1 cellular context compared by ENCODE assay signal in genomic region chr14:60648934-60649814, GRCh38.
TF ChIP-seq lines count a peak whose summit lies in the region.

TSS of gene SIX1 (minus strand) at chr14:60649477. CDS start at chr14:60649189, 288 bp downstream.

TF ChIP-seq in HepG2, 621 proteins besides CTCF, POLR2A, EP300 and RAD21 (continued from another document and continues in another):
- TF ChIP-seq HOXD1 (CRISPR knock-in tag; IDR thresholded peaks at IDR 0.05) (peak; percentile 60; the same call in 1 of the 2 replicates), ATF7-NPFF (CRISPR knock-in tag; IDR thresholded peaks at IDR 0.05; ENCODE audit: low read depth) (peak; percentile 74; the same call in 1 of the 2 replicates), FOXK1 (CRISPR knock-in tag; IDR thresholded peaks at IDR 0.05; ENCODE audit: borderline replicate concordance, low read depth) (no peak; the same call in 1 of the 2 replicates), EED (CRISPR knock-in tag; IDR thresholded peaks at IDR 0.05) (peak; percentile 96), ZNF614 (CRISPR knock-in tag; IDR thresholded peaks at IDR 0.05; ENCODE audit: borderline replicate concordance) (peak; percentile 57; the same call in 1 of the 2 replicates), ZSCAN25 (CRISPR knock-in tag; IDR thresholded peaks at IDR 0.05) (peak; percentile 47; the same call in 1 of the 2 replicates), MXD4 (CRISPR knock-in tag; IDR thresholded peaks at IDR 0.05) (0 out of 2 replicates have a peak, but pooled peaks have one; percentile 5), TARDBP (CRISPR knock-in tag; IDR thresholded peaks at IDR 0.05) (peak; percentile 64; the same call in 1 of the 2 replicates), YEATS4 (CRISPR knock-in tag; IDR thresholded peaks at IDR 0.05; ENCODE audit: borderline replicate concordance) (peak; percentile 68; the same call in 1 of the 2 replicates), SRY (CRISPR knock-in tag; IDR thresholded peaks at IDR 0.05) (peak; percentile 61; the same call in 1 of the 2 replicates), ZFAT (CRISPR knock-in tag; conservative IDR thresholded peaks at IDR 0.05) (0 out of 2 replicates have a peak, but pooled peaks have one; percentile 36), ZNF615 (CRISPR knock-in tag; IDR thresholded peaks at IDR 0.05; ENCODE audit: borderline replicate concordance) (no peak), HNRNPL (IDR thresholded peaks at IDR 0.05; ENCODE audit: low read depth, low read length) (no peak), ZNF441 (CRISPR knock-in tag; IDR thresholded peaks at IDR 0.05; ENCODE audit: borderline replicate concordance) (peak; percentile 69), CBFB (CRISPR knock-in tag; IDR thresholded peaks at IDR 0.05) (no peak; the same call in 1 of the 2 replicates), ZBTB7B (CRISPR knock-in tag; IDR thresholded peaks at IDR 0.05) (peak; percentile 53), ZNF580 (CRISPR knock-in tag; IDR thresholded peaks at IDR 0.05; ENCODE audit: borderline replicate concordance, low read depth) (peak; percentile 61; the same call in 1 of the 2 replicates), ZNF460 (CRISPR knock-in tag; IDR thresholded peaks at IDR 0.05; ENCODE audit: borderline replicate concordance) (no peak), ZNF605 (CRISPR knock-in tag; IDR thresholded peaks at IDR 0.05) (no peak), ZNF251 (CRISPR knock-in tag; IDR thresholded peaks at IDR 0.05) (0 out of 2 replicates have a peak, but pooled peaks have one; percentile 32), FIP1L1 (IDR thresholded peaks at IDR 0.05; ENCODE audit: borderline replicate concordance, insufficient read depth, low read depth, low read length) (no peak), HOMEZ (CRISPR knock-in tag; IDR thresholded peaks at IDR 0.05; ENCODE audit: low read depth) (0 out of 2 replicates have a peak, but pooled peaks have one; percentile 47), SAFB2 (CRISPR knock-in tag; IDR thresholded peaks at IDR 0.05; ENCODE audit: borderline replicate concordance, low read depth) (peak; percentile 70; the same call in 1 of the 2 replicates), CHD2 (IDR thresholded peaks at IDR 0.05; ENCODE audit: low read depth, low read length) (no peak), ZNF275 (CRISPR knock-in tag; IDR thresholded peaks at IDR 0.05; ENCODE audit: borderline replicate concordance) (peak; percentile 57; the same call in 1 of the 2 replicates), SMYD3 (CRISPR knock-in tag; IDR thresholded peaks at IDR 0.05) (peak; percentile 81; the same call in 1 of the 2 replicates), ZNF33B (CRISPR knock-in tag; IDR thresholded peaks at IDR 0.05) (peak; percentile 53; the same call in 1 of the 2 replicates), TBX2 (CRISPR knock-in tag; IDR thresholded peaks at IDR 0.05; ENCODE audit: borderline replicate concordance) (peak; percentile 74), GTF3A (CRISPR knock-in tag; conservative IDR thresholded peaks at IDR 0.05) (no peak), TAF1 (CRISPR knock-in tag; IDR thresholded peaks at IDR 0.05) (peak; percentile 86), ZHX2 (IDR thresholded peaks at IDR 0.05; ENCODE audit: low read depth) (no peak), ZHX2 (CRISPR knock-in tag; IDR thresholded peaks at IDR 0.05; ENCODE audit: borderline replicate concordance) (0 out of 2 replicates have a peak, but pooled peaks have one; percentile 43), KLF12 (CRISPR knock-in tag; IDR thresholded peaks at IDR 0.05; ENCODE audit: borderline replicate concordance) (peak; percentile 68; the same call in 1 of the 2 replicates), RFXAP (CRISPR knock-in tag; IDR thresholded peaks at IDR 0.05; ENCODE audit: borderline replicate concordance) (peak; percentile 91), ZBTB7A (CRISPR knock-in tag; IDR thresholded peaks at IDR 0.05) (peak; percentile 77; the same call in 1 of the 2 replicates), ZBTB43 (CRISPR knock-in tag; conservative IDR thresholded peaks at IDR 0.05) (peak; percentile 45; the same call in 1 of the 2 replicates), HIVEP1 (CRISPR knock-in tag; IDR thresholded peaks at IDR 0.05) (peak; percentile 49; the same call in 1 of the 2 replicates)
- TF ChIP-seq, protein P1, sequence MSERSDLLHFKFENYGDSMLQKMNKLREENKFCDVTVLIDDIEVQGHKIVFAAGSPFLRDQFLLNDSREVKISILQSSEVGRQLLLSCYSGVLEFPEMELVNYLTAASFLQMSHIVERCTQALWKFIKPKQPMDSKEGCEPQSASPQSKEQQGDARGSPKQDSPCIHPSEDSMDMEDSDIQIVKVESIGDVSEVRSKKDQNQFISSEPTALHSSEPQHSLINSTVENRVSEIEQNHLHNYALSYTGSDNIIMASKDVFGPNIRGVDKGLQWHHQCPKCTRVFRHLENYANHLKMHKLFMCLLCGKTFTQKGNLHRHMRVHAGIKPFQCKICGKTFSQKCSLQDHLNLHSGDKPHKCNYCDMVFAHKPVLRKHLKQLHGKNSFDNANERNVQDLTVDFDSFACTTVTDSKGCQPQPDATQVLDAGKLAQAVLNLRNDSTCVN (CRISPR knock-in tag; IDR thresholded peaks at IDR 0.05; ENCODE audit: borderline replicate concordance), result no peak
- TF ChIP-seq, protein P2, sequence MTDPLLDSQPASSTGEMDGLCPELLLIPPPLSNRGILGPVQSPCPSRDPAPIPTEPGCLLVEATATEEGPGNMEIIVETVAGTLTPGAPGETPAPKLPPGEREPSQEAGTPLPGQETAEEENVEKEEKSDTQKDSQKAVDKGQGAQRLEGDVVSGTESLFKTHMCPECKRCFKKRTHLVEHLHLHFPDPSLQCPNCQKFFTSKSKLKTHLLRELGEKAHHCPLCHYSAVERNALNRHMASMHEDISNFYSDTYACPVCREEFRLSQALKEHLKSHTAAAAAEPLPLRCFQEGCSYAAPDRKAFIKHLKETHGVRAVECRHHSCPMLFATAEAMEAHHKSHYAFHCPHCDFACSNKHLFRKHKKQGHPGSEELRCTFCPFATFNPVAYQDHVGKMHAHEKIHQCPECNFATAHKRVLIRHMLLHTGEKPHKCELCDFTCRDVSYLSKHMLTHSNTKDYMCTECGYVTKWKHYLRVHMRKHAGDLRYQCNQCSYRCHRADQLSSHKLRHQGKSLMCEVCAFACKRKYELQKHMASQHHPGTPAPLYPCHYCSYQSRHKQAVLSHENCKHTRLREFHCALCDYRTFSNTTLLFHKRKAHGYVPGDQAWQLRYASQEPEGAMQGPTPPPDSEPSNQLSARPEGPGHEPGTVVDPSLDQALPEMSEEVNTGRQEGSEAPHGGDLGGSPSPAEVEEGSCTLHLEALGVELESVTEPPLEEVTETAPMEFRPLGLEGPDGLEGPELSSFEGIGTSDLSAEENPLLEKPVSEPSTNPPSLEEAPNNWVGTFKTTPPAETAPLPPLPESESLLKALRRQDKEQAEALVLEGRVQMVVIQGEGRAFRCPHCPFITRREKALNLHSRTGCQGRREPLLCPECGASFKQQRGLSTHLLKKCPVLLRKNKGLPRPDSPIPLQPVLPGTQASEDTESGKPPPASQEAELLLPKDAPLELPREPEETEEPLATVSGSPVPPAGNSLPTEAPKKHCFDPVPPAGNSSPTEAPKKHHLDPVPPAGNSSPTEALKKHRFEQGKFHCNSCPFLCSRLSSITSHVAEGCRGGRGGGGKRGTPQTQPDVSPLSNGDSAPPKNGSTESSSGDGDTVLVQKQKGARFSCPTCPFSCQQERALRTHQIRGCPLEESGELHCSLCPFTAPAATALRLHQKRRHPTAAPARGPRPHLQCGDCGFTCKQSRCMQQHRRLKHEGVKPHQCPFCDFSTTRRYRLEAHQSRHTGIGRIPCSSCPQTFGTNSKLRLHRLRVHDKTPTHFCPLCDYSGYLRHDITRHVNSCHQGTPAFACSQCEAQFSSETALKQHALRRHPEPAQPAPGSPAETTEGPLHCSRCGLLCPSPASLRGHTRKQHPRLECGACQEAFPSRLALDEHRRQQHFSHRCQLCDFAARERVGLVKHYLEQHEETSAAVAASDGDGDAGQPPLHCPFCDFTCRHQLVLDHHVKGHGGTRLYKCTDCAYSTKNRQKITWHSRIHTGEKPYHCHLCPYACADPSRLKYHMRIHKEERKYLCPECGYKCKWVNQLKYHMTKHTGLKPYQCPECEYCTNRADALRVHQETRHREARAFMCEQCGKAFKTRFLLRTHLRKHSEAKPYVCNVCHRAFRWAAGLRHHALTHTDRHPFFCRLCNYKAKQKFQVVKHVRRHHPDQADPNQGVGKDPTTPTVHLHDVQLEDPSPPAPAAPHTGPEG (CRISPR knock-in tag; IDR thresholded peaks at IDR 0.05), result peak; percentile 29; the same call in 1 of the 2 replicates
- TF ChIP-seq, protein P3, sequence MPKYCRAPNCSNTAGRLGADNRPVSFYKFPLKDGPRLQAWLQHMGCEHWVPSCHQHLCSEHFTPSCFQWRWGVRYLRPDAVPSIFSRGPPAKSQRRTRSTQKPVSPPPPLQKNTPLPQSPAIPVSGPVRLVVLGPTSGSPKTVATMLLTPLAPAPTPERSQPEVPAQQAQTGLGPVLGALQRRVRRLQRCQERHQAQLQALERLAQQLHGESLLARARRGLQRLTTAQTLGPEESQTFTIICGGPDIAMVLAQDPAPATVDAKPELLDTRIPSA (CRISPR knock-in tag; IDR thresholded peaks at IDR 0.05; ENCODE audit: borderline replicate concordance), result 0 out of 2 replicates have a peak, but pooled peaks have one; percentile 28
- TF ChIP-seq, protein P4, sequence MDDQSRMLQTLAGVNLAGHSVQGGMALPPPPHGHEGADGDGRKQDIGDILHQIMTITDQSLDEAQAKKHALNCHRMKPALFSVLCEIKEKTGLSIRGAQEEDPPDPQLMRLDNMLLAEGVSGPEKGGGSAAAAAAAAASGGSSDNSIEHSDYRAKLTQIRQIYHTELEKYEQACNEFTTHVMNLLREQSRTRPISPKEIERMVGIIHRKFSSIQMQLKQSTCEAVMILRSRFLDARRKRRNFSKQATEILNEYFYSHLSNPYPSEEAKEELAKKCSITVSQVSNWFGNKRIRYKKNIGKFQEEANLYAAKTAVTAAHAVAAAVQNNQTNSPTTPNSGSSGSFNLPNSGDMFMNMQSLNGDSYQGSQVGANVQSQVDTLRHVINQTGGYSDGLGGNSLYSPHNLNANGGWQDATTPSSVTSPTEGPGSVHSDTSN (CRISPR knock-in tag; IDR thresholded peaks at IDR 0.05; ENCODE audit: borderline replicate concordance), result peak; percentile 41; the same call in 1 of the 2 replicates
